In genomic region chr17:14351493-14351892, GRCh38 we compare ENCODE assay signal across 9 cellular contexts. TPM values are rescaled to one million over a fixed set of nuclear protein-coding genes. Genes with fewer than 3 reads are reported as not detected.
DNase-seq lines count a peak whose midpoint lies in the region; ATAC-seq and TF ChIP-seq lines count a peak whose summit lies in the region.
"Had no signal": no experiment of that assay in that cellular context is flagged by ENCODE, and none has a peak within 500 bp of the region (broad histone marks: within the 10 kb centered on the region; RNA-seq: fewer than 3 reads in every experiment).

No MANE protein-coding gene starts in this region.

- no peak overlapping the region for H2BK120ac ChIP-seq in H9 (ENCODE audit: low read depth, low read length, poor library complexity, severe bottlenecking)

- H4K5ac ChIP-seq in H9 (ENCODE audit: insufficient read length, low read depth, low read length) = no peak overlapping the region

- DNase-seq in left ventricle myocardium superior = no peak
- no peak for DNase-seq in left ventricle myocardium inferior
- DNase-seq in RPMI7951 (ENCODE audit: low read depth) = peak; percentile 49
- no peak for DNase-seq in upper lobe of right lung
- DNase-seq in stimulated activated CD4-positive, alpha-beta T cell treated with anti-CD3 and anti-CD28 coated beads, Interleukin-2, amount 100 ng/mL, for 24 hours = no peak
- no peak for DNase-seq in H9
- no peak for DNase-seq in dermis blood vessel endothelial cell

- no peaks in the 10 kb centered on the region; the same call in 1 of the 2 replicates for H3K27me3 Mint-ChIP-seq in H9 (ENCODE audit: low read depth)

- no peaks in the 10 kb centered on the region for H3K36me3 ChIP-seq in left ventricle myocardium inferior
- H3K36me3 ChIP-seq in upper lobe of right lung = no peaks in the 10 kb centered on the region
- H3K36me3 ChIP-seq: thoracic aorta had no signal

- H4K20me1 ChIP-seq in H9 (ENCODE audit: control insufficient read depth, insufficient read depth, insufficient read length) = no peaks in the 10 kb centered on the region

- intact Hi-C loops in left ventricle myocardium superior (cut with micrococcal nuclease) (no loop called here), left ventricle myocardium inferior (cut with micrococcal nuclease) (no loop called here), upper lobe of right lung (cut with DNase I) (no loop called here)

- H2AFZ ChIP-seq in H9 (ENCODE audit: low read length) = no peak overlapping the region

- H2AK5ac ChIP-seq in H9 (ENCODE audit: insufficient read length, low read length) = no peak overlapping the region

- no peak for TF ChIP-seq CTCF in left ventricle myocardium inferior (IDR thresholded peaks at IDR 0.05; ENCODE audit: borderline replicate concordance)
- TF ChIP-seq CTCF in upper lobe of right lung (IDR thresholded peaks at IDR 0.05) = no peak
- no peak for TF ChIP-seq CTCF in H9 (conservative IDR thresholded peaks at IDR 0.05)

- H3K27ac Mint-ChIP-seq in H9 = no peak overlapping the region

- H3K27ac ChIP-seq in left ventricle myocardium inferior (replicated peaks) = no peak overlapping the region
- H3K27ac ChIP-seq in upper lobe of right lung = no peak overlapping the region
- no peak overlapping the region for H3K27ac ChIP-seq in H9 (ENCODE audit: insufficient read length, low read depth, low read length)
- H3K27ac ChIP-seq: thoracic aorta had no signal

- no peak overlapping the region for H3K4me3 ChIP-seq in left ventricle myocardium inferior
- H3K4me3 ChIP-seq in upper lobe of right lung = no peak overlapping the region
- H3K4me3 ChIP-seq: thoracic aorta had no signal

- peaks cover 9 to 10% of the 10 kb centered on the region in 2 experiments for H3K4me1 Mint-ChIP-seq in H9

- no peak overlapping the region for H3K9ac ChIP-seq in H9 (ENCODE audit: extremely low read depth, insufficient read length, low read length)

- ATAC-seq in left ventricle myocardium superior (peak; percentile 54), HG02981 (IDR thresholded peaks at IDR 0.05; ENCODE audit: unreplicated experiment) (peak; percentile 79), upper lobe of right lung (peak; percentile 78)

- no peak overlapping the region for H3T11ph ChIP-seq in H9 (ENCODE audit: low read length)

- H3K36me3 Mint-ChIP-seq in H9 (ENCODE audit: insufficient read depth in 1 of 3, low read depth in 3 of 3) = no peaks in the 10 kb centered on the region

- no peak overlapping the region for H3K4ac ChIP-seq in H9 (ENCODE audit: low read depth, low read length)

- H3K79me1 ChIP-seq in H9 (ENCODE audit: insufficient read depth, low read depth, low read length, poor library complexity, severe bottlenecking) = no peaks in the 10 kb centered on the region

- no peak overlapping the region for H4K91ac ChIP-seq in H9 (ENCODE audit: insufficient read length, low read depth, low read length)

- no peaks in the 10 kb centered on the region for H3K9me3 ChIP-seq in left ventricle myocardium inferior (replicated peaks)
- no peaks in the 10 kb centered on the region for H3K9me3 ChIP-seq in upper lobe of right lung
- no peaks in the 10 kb centered on the region for H3K9me3 ChIP-seq in H9 (ENCODE audit: control insufficient read depth, low read depth, low read length)
- H3K9me3 ChIP-seq: thoracic aorta had no signal

- no peak overlapping the region for H2BK20ac ChIP-seq in H9 (ENCODE audit: low read depth, low read length, poor library complexity, severe bottlenecking)

- no peak overlapping the region for H2BK12ac ChIP-seq in H9 (ENCODE audit: insufficient read length, low read depth, low read length)

- H3K4me1 ChIP-seq in left ventricle myocardium inferior (no peaks in the 10 kb centered on the region), upper lobe of right lung (no peaks in the 10 kb centered on the region), H9 (ENCODE audit: insufficient read depth, low read length) (peaks cover 12% of the 10 kb centered on the region)

- H3K18ac ChIP-seq in H9 (ENCODE audit: insufficient read length, low read depth, low read length) = no peak overlapping the region

- H2BK5ac ChIP-seq in H9 (ENCODE audit: insufficient read length, low read length) = no peak overlapping the region

- no peak overlapping the region for H3K14ac ChIP-seq in H9 (ENCODE audit: insufficient read depth, low read length)

- no peak overlapping the region for H3K56ac ChIP-seq in H9 (ENCODE audit: insufficient read length, low read depth, low read length)

- H3K27me3 ChIP-seq in left ventricle myocardium inferior (ENCODE audit: low read depth) = peaks cover 28% of the 10 kb centered on the region
- no peaks in the 10 kb centered on the region for H3K27me3 ChIP-seq in upper lobe of right lung
- no peaks in the 10 kb centered on the region for H3K27me3 ChIP-seq in H9 (ENCODE audit: insufficient read depth, low read length)

- no peak overlapping the region for H3K4me2 ChIP-seq in H9 (ENCODE audit: insufficient read depth, insufficient read length, low read length)

- H2BK15ac ChIP-seq in H9 (ENCODE audit: low read depth, low read length) = no peak overlapping the region

- no peaks in the 10 kb centered on the region for H3K9me3 Mint-ChIP-seq in H9

- H3K23me2 ChIP-seq in H9 (ENCODE audit: insufficient read length, low read depth, low read length, poor library complexity, severe bottlenecking) = no peaks in the 10 kb centered on the region

- no CpG with 5 or more reads among the region's 3 CpGs for WGBS in H9 (ENCODE audit: extremely low coverage, insufficient read length, low lambda C conversion rate)

- no peak overlapping the region for H3K23ac ChIP-seq in H9 (ENCODE audit: insufficient read length, low read depth, low read length)

- no peaks in the 10 kb centered on the region for H3K79me2 ChIP-seq in H9 (ENCODE audit: insufficient read depth, low read length)

- no peak overlapping the region for H4K8ac ChIP-seq in H9 (replicated peaks; ENCODE audit: insufficient read length, low read depth, low read length)

- no peak overlapping the region for H3K4me3 Mint-ChIP-seq in H9

RNA-seq across cellular contexts. Expression of gene HS3ST3B1, which starts 50.6 kb away (rescaled TPM):
- total RNA-seq in left ventricle myocardium superior (1.7 TPM), left ventricle myocardium inferior (1.2 TPM), upper lobe of right lung (2.7 TPM), H9 (2021) (2.8 and 2.9 TPM in 2 replicates), dermis blood vessel endothelial cell (0.28 and 1.4 TPM in 2 replicates)
- total RNA-seq in RPMI7951 (2014; rRNA removed; shearing (Covaris generic)) = 0.88 and 1.2 TPM in 2 replicates
